8 cellular contexts compared by ENCODE assay signal in genomic region chr22:40044870-40045834, GRCh38. TPM values are rescaled to one million over a fixed set of nuclear protein-coding genes. Genes with fewer than 3 reads are reported as not detected.
DNase-seq lines count a peak whose midpoint lies in the region; ATAC-seq and TF ChIP-seq lines count a peak whose summit lies in the region.

No MANE protein-coding gene starts in this region.

- intact Hi-C loops in esophagus muscularis mucosa (cut with DNase I), result loop anchor here (2.0 to 10.0 kb wide), 3 partner anchors 137 to 302 kb away; partner anchors contain the start of gene ADSL
- intact Hi-C loops in naive thymus-derived CD4-positive, alpha-beta T cell (cut with micrococcal nuclease), result loop anchor here (1.0 to 10.0 kb wide), 17 partner anchors 10 to 1400 kb away; partner anchors contain the start of genes ADSL (in 2 of the 2), CBX7 (in 2 of the 2), RPS19BP1 (in 2 of the 2) and TAB1 (in 2 of the 2)

- peaks cover 0 to 5% (median 0%) of the 10 kb centered on the region in 5 donors for H3K36me3 Mint-ChIP-seq in naive thymus-derived CD4-positive, alpha-beta T cell
- H3K36me3 Mint-ChIP-seq in stimulated activated effector memory CD8-positive, alpha-beta T cell treated with anti-CD3 and anti-CD28 coated beads, Interleukin-12 subunit alpha, Interleukin-12 subunit beta, amount 100 ng/mL, for 72 hours, result peaks cover 12% of the 10 kb centered on the region

- H3K4me3 ChIP-seq in esophagus muscularis mucosa, result peak overlapping the region; percentile 65 to 85 (median 81)
- peak overlapping the region; percentile 97 for H3K4me3 ChIP-seq in naive thymus-derived CD4-positive, alpha-beta T cell (ENCODE audit: low read length)

- H3K27me3 ChIP-seq in esophagus muscularis mucosa, result no peaks in the 10 kb centered on the region
- no peaks in the 10 kb centered on the region for H3K27me3 ChIP-seq in naive thymus-derived CD4-positive, alpha-beta T cell (ENCODE audit: control insufficient read depth in 2 of 2, insufficient read depth in 2 of 2, low read length in 2 of 2)

- TF ChIP-seq POLR2A in esophagus muscularis mucosa (IDR thresholded peaks at IDR 0.05; ENCODE audit: low read depth), result no peak

- H3K4me1 Mint-ChIP-seq in naive thymus-derived CD4-positive, alpha-beta T cell, result peaks cover 29 to 59% (median 45%) of the 10 kb centered on the region in 7 donors
- peaks cover 39% of the 10 kb centered on the region for H3K4me1 Mint-ChIP-seq in stimulated activated effector memory CD8-positive, alpha-beta T cell treated with anti-CD3 and anti-CD28 coated beads, Interleukin-12 subunit alpha, Interleukin-12 subunit beta, amount 100 ng/mL, for 72 hours

- H3K27ac ChIP-seq in esophagus muscularis mucosa (replicated peaks in 1 of 4), result peak overlapping the region; percentile 91 to 98 (median 94)
- H3K27ac ChIP-seq in naive thymus-derived CD4-positive, alpha-beta T cell (ENCODE audit: low read depth, low read length), result peak overlapping the region; percentile 88

- no peak for TF ChIP-seq EP300 in esophagus muscularis mucosa (IDR thresholded peaks at IDR 0.05)

- peak; percentile 2 for ATAC-seq in HG02571 (IDR thresholded peaks at IDR 0.05; ENCODE audit: unreplicated experiment)
- peak; percentile 10 for ATAC-seq in naive thymus-derived CD4-positive, alpha-beta T cell
- ATAC-seq in stimulated activated effector memory CD8-positive, alpha-beta T cell treated with anti-CD3 and anti-CD28 coated beads, Interleukin-12 subunit alpha, Interleukin-12 subunit beta, amount 100 ng/mL, for 72 hours, result peak; percentile 35

- no peak for TF ChIP-seq CTCF in GM13976 (IDR thresholded peaks at IDR 0.05; ENCODE audit: borderline replicate concordance, control extremely low read depth, extremely low read depth, insufficient read depth, missing control alignments)
- no peak for TF ChIP-seq CTCF in esophagus muscularis mucosa (IDR thresholded peaks at IDR 0.05)

- DNase-seq in GM13976 (ENCODE audit: low spot score) (peak; percentile 84), NCI-H2196 (lab: John Stamatoyannopoulos, UW; ENCODE audit: unreplicated experiment) (peak; percentile 77), activated T-cell treated with anti-CD3 and anti-CD28 coated beads for 1 hour (ENCODE audit: low read depth) (peak; percentile 65), esophagus muscularis mucosa (ENCODE audit: extremely low spot score) (no peak), NCI-H128 (lab: John Stamatoyannopoulos, UW; ENCODE audit: unreplicated experiment) (no peak)
- peak; percentile 61 to 78 (median 72) for DNase-seq in naive thymus-derived CD4-positive, alpha-beta T cell
- DNase-seq in stimulated activated effector memory CD8-positive, alpha-beta T cell treated with anti-CD3 and anti-CD28 coated beads, Interleukin-12 subunit alpha, Interleukin-12 subunit beta, amount 100 ng/mL, for 72 hours (ENCODE audit: low spot score in 2 of 2), result peak; percentile 63 to 87

- peaks cover 0 to 9% (median 0%) of the 10 kb centered on the region in 11 donors for H3K9me3 Mint-ChIP-seq in naive thymus-derived CD4-positive, alpha-beta T cell
- no peaks in the 10 kb centered on the region for H3K9me3 Mint-ChIP-seq in stimulated activated effector memory CD8-positive, alpha-beta T cell treated with anti-CD3 and anti-CD28 coated beads, Interleukin-12 subunit alpha, Interleukin-12 subunit beta, amount 100 ng/mL, for 72 hours

- peaks cover 0 to 8% (median 0%) of the 10 kb centered on the region in 5 donors for H3K27me3 Mint-ChIP-seq in naive thymus-derived CD4-positive, alpha-beta T cell

- H3K4me3 Mint-ChIP-seq in naive thymus-derived CD4-positive, alpha-beta T cell, result peak overlapping the region; percentile 94 to 99 (median 98)
- H3K4me3 Mint-ChIP-seq in stimulated activated effector memory CD8-positive, alpha-beta T cell treated with anti-CD3 and anti-CD28 coated beads, Interleukin-12 subunit alpha, Interleukin-12 subunit beta, amount 100 ng/mL, for 72 hours, result peak overlapping the region; percentile 77

- peaks cover 43 to 74% (median 59%) of the 10 kb centered on the region in 4 donors for H3K4me1 ChIP-seq in esophagus muscularis mucosa
- H3K4me1 ChIP-seq in naive thymus-derived CD4-positive, alpha-beta T cell (ENCODE audit: control insufficient read depth in 2 of 2, insufficient read depth in 2 of 2, low read length in 2 of 2), result peaks cover 15 to 33% of the 10 kb centered on the region in 2 donors

- CTCF ChIA-PET in naive thymus-derived CD4-positive, alpha-beta T cell (lab: Charles Lee), result interaction anchor here (0.6 to 2.1 kb wide), 14 partner anchors 9 to 552 kb away, joined by 3 to 23 read pairs (median 3); partner anchors contain the start of gene ADSL

- H3K27ac Mint-ChIP-seq in naive thymus-derived CD4-positive, alpha-beta T cell, result peak overlapping the region; percentile 98 to 100 (median 99)
- H3K27ac Mint-ChIP-seq in stimulated activated effector memory CD8-positive, alpha-beta T cell treated with anti-CD3 and anti-CD28 coated beads, Interleukin-12 subunit alpha, Interleukin-12 subunit beta, amount 100 ng/mL, for 72 hours, result peak overlapping the region; percentile 98

- in situ Hi-C loops in GM13976 (cut with MboI; ENCODE audit: low sequenced_read_pairs, unreplicated experiment), result no loop called here

- no peaks in the 10 kb centered on the region for H3K36me3 ChIP-seq in esophagus muscularis mucosa
- H3K36me3 ChIP-seq in naive thymus-derived CD4-positive, alpha-beta T cell (ENCODE audit: control insufficient read depth in 2 of 3, insufficient read depth in 3 of 3, low read length in 3 of 3), result no peaks in the 10 kb centered on the region

- H3K9me3 ChIP-seq in esophagus muscularis mucosa, result no peaks in the 10 kb centered on the region
- H3K9me3 ChIP-seq in naive thymus-derived CD4-positive, alpha-beta T cell (ENCODE audit: control insufficient read depth in 2 of 3, low read length in 3 of 3), result no peaks in the 10 kb centered on the region

- 4% methylated on average over 10 of the region's 138 CpGs for WGBS in esophagus muscularis mucosa

- POLR2A ChIA-PET in naive thymus-derived CD4-positive, alpha-beta T cell (lab: Charles Lee), result interaction anchor here (0.6 to 5.0 kb wide), 74 partner anchors 9 to 1339 kb away, joined by 3 to 66 read pairs (median 4); partner anchors contain the start of genes ADSL, ATF4, GTPBP1 and MIEF1

RNA-seq across cellular contexts. Expression of gene FAM83F, which starts 50.4 kb away (rescaled TPM):
- under 1 TPM; 0.19 to 0.66 (median 0.41) TPM for total RNA-seq in esophagus muscularis mucosa
- 10 to 100 TPM in 1 of 5 experiments, 1 to 10 TPM in 1, under 1 TPM in 3; 0.11 to 10.6 (median 0.51) TPM for total RNA-seq in naive thymus-derived CD4-positive, alpha-beta T cell
- under 1 TPM in 1 of 2 donors, not detected in 1; 0.20 TPM for polyA plus RNA-seq in naive thymus-derived CD4-positive, alpha-beta T cell

Comparison
In these comparisons a context has a peak if more than half of its experiments do, and no peak if none do; other contexts are left out.
1. DNase-seq: peak in GM13976 (single experiment), NCI-H2196 (single experiment), activated T-cell treated with anti-CD3 and anti-CD28 coated beads for 1 hour (single experiment), naive thymus-derived CD4-positive, alpha-beta T cell (9 of 9) and stimulated activated effector memory CD8-positive, alpha-beta T cell treated with anti-CD3 and anti-CD28 coated beads, Interleukin-12 subunit alpha, Interleukin-12 subunit beta, amount 100 ng/mL, for 72 hours (2 of 2); none in esophagus muscularis mucosa (single experiment) and NCI-H128 (single experiment).
2. Peak in every context shown above with its lines, with median percentiles within 50 percentile points of each other: ATAC-seq.